Comparison of ENCODE assay signal across 1 cellular context in genomic region chr2:75481041-75481836, GRCh38.
TF ChIP-seq lines count a peak whose summit lies in the region.

No MANE protein-coding gene starts in this region.

TF ChIP-seq in HepG2, 621 proteins besides CTCF, POLR2A, EP300 and RAD21 (continued from another document and continues in another):
- no peak; the same call in 1 of the 2 replicates for TF ChIP-seq ZNF776 (CRISPR knock-in tag; IDR thresholded peaks at IDR 0.05)
- TF ChIP-seq MLLT10 (CRISPR knock-in tag; IDR thresholded peaks at IDR 0.05), result no peak
- TF ChIP-seq KLF16 (CRISPR knock-in tag; IDR thresholded peaks at IDR 0.05), result peak in 1 of 2 experiments; percentile 71; a peak in 2 of 4 replicates
- TF ChIP-seq STAT6 (CRISPR knock-in tag; IDR thresholded peaks at IDR 0.05; ENCODE audit: borderline replicate concordance), result peak; percentile 68; the same call in 1 of the 2 replicates
- no peak; the same call in 2 of the 3 replicates for TF ChIP-seq MXI1 (IDR thresholded peaks at IDR 0.05; ENCODE audit: borderline replicate concordance, low read depth, low read length)
- peak; percentile 85; the same call in 1 of the 2 replicates for TF ChIP-seq MLX (CRISPR knock-in tag; IDR thresholded peaks at IDR 0.05)
- TF ChIP-seq DR1 (CRISPR knock-in tag; IDR thresholded peaks at IDR 0.05), result no peak
- TF ChIP-seq KLF13 (CRISPR knock-in tag; IDR thresholded peaks at IDR 0.05), result no peak
- TF ChIP-seq ZBTB25 (CRISPR knock-in tag; IDR thresholded peaks at IDR 0.05), result peak; percentile 86
- TF ChIP-seq MBNL3 (CRISPR knock-in tag; conservative IDR thresholded peaks at IDR 0.05), result no peak
- TF ChIP-seq, protein P1, sequence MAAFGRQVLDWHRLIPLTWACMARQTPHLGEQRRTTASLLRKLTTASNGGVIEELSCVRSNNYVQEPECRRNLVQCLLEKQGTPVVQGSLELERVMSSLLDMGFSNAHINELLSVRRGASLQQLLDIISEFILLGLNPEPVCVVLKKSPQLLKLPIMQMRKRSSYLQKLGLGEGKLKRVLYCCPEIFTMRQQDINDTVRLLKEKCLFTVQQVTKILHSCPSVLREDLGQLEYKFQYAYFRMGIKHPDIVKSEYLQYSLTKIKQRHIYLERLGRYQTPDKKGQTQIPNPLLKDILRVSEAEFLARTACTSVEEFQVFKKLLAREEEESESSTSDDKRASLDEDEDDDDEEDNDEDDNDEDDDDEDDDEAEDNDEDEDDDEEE (CRISPR knock-in tag; IDR thresholded peaks at IDR 0.05), result no peak
- TF ChIP-seq ZNF432 (CRISPR knock-in tag; IDR thresholded peaks at IDR 0.05; ENCODE audit: borderline replicate concordance), result no peak
- TF ChIP-seq ARHGAP35 (CRISPR knock-in tag; IDR thresholded peaks at IDR 0.05; ENCODE audit: borderline replicate concordance), result no peak
- no peak for TF ChIP-seq LCORL (IDR thresholded peaks at IDR 0.05)
- TF ChIP-seq LCORL (CRISPR knock-in tag; IDR thresholded peaks at IDR 0.05), result peak; percentile 62
- no peak for TF ChIP-seq ZBTB49 (CRISPR knock-in tag; IDR thresholded peaks at IDR 0.05; ENCODE audit: borderline replicate concordance)
- no peak; the same call in 1 of the 2 replicates for TF ChIP-seq TOE1 (CRISPR knock-in tag; IDR thresholded peaks at IDR 0.05)
- TF ChIP-seq RNF219 (CRISPR knock-in tag; IDR thresholded peaks at IDR 0.05), result no peak
- TF ChIP-seq, protein P2, sequence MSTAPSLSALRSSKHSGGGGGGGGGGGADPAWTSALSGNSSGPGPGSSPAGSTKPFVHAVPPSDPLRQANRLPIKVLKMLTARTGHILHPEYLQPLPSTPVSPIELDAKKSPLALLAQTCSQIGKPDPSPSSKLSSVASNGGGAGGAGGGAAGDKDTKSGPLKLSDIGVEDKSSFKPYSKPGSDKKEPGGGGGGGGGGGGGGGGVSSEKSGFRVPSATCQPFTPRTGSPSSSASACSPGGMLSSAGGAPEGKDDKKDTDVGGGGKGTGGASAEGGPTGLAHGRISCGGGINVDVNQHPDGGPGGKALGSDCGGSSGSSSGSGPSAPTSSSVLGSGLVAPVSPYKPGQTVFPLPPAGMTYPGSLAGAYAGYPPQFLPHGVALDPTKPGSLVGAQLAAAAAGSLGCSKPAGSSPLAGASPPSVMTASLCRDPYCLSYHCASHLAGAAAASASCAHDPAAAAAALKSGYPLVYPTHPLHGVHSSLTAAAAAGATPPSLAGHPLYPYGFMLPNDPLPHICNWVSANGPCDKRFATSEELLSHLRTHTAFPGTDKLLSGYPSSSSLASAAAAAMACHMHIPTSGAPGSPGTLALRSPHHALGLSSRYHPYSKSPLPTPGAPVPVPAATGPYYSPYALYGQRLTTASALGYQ (CRISPR knock-in tag; IDR thresholded peaks at IDR 0.05), result peak; percentile 96
- TF ChIP-seq, protein P3, sequence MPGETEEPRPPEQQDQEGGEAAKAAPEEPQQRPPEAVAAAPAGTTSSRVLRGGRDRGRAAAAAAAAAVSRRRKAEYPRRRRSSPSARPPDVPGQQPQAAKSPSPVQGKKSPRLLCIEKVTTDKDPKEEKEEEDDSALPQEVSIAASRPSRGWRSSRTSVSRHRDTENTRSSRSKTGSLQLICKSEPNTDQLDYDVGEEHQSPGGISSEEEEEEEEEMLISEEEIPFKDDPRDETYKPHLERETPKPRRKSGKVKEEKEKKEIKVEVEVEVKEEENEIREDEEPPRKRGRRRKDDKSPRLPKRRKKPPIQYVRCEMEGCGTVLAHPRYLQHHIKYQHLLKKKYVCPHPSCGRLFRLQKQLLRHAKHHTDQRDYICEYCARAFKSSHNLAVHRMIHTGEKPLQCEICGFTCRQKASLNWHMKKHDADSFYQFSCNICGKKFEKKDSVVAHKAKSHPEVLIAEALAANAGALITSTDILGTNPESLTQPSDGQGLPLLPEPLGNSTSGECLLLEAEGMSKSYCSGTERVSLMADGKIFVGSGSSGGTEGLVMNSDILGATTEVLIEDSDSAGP (CRISPR knock-in tag; IDR thresholded peaks at IDR 0.05; ENCODE audit: borderline replicate concordance), result no peak
- TF ChIP-seq ZNF800 (CRISPR knock-in tag; IDR thresholded peaks at IDR 0.05), result peak; percentile 57; the same call in 1 of the 2 replicates
- TF ChIP-seq, protein P4, sequence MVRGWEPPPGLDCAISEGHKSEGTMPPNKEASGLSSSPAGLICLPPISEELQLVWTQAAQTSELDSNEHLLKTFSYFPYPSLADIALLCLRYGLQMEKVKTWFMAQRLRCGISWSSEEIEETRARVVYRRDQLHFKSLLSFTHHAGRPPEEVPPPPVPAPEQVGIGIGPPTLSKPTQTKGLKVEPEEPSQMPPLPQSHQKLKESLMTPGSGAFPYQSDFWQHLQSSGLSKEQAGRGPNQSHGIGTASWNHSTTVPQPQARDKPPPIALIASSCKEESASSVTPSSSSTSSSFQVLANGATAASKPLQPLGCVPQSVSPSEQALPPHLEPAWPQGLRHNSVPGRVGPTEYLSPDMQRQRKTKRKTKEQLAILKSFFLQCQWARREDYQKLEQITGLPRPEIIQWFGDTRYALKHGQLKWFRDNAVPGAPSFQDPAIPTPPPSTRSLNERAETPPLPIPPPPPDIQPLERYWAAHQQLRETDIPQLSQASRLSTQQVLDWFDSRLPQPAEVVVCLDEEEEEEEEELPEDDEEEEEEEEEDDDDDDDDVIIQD (CRISPR knock-in tag; IDR thresholded peaks at IDR 0.05; ENCODE audit: low read depth), result peak; percentile 67; the same call in 1 of the 2 replicates
- TF ChIP-seq KLF12 (CRISPR knock-in tag; IDR thresholded peaks at IDR 0.05; ENCODE audit: borderline replicate concordance), result no peak
- TF ChIP-seq MATR3 (CRISPR knock-in tag; IDR thresholded peaks at IDR 0.05), result no peak
- no peak for TF ChIP-seq ZNF382 (CRISPR knock-in tag; IDR thresholded peaks at IDR 0.05; ENCODE audit: borderline replicate concordance)
- no peak for TF ChIP-seq DNMT1 (CRISPR knock-in tag; IDR thresholded peaks at IDR 0.05)
- no peak for TF ChIP-seq SRSF9 (IDR thresholded peaks at IDR 0.05; ENCODE audit: borderline replicate concordance, insufficient read depth, low read depth, low read length, poor library complexity, severe bottlenecking)
- no peak for TF ChIP-seq ZBTB21 (CRISPR knock-in tag; IDR thresholded peaks at IDR 0.05)
- no peak for TF ChIP-seq ARNT (IDR thresholded peaks at IDR 0.05)
- TF ChIP-seq ZSCAN30 (CRISPR knock-in tag; IDR thresholded peaks at IDR 0.05), result peak; percentile 36; the same call in 1 of the 2 replicates
